In the genomic region with DNA sequence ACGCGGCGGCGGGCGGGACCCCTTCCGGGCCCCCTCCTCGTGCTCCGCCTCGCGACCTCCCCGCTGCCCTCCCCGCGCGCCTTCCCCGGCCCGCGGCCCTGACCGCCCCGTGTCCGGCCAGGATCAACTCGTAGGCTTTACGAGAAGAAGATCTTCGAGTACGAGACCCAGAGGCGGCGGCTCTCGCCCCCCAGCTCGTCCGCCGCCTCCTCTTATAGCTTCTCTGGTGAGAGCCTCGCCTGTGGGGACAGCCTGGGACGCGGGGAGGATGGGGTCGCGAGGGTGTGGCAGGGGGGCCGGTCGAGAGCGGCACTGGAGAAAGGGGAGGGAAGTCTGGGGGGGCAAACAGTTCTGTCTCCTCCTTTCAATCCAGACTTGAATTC, we compare ENCODE assay signal across 8 cellular contexts. TPM values are rescaled to one million over a fixed set of nuclear protein-coding genes. Genes with fewer than 3 reads are reported as not detected.
DNase-seq lines count a peak whose midpoint lies in the region; ATAC-seq and TF ChIP-seq lines count a peak whose summit lies in the region.

No MANE protein-coding gene starts in this region.

- peaks cover 7% of the 10 kb centered on the region for H3K4me1 Mint-ChIP-seq in endodermal cell

- H3K36me3 ChIP-seq in DOHH2 (ENCODE audit: control insufficient read depth, low read length) (peaks cover 15% of the 10 kb centered on the region), MG63 (peaks cover 3% of the 10 kb centered on the region), endodermal cell (ENCODE audit: control insufficient read depth, insufficient read depth, low read length) (no peaks in the 10 kb centered on the region), osteoblast (ENCODE audit: insufficient read depth, low read length) (peaks cover 12% of the 10 kb centered on the region)

- no peaks in the 10 kb centered on the region for H3K9me2 ChIP-seq in DOHH2 (replicated peaks; ENCODE audit: control insufficient read depth, low read length)

- H3K4me2 ChIP-seq in DOHH2 (ENCODE audit: low read length) (peak overlapping the region; percentile 82), osteoblast (ENCODE audit: insufficient read depth, low read length) (peak overlapping the region; percentile 85)

- peaks cover 8% of the 10 kb centered on the region for H3K36me3 Mint-ChIP-seq in endodermal cell (ENCODE audit: low read depth)

- H4K20me1 ChIP-seq in DOHH2 (ENCODE audit: control insufficient read depth, insufficient read depth, low read depth, low read length) (no peaks in the 10 kb centered on the region), osteoblast (ENCODE audit: insufficient read depth, low read length) (peaks cover 2% of the 10 kb centered on the region)

- DNase-seq in MG63 (no peak), endodermal cell (no peak), osteoblast (ENCODE audit: insufficient read length, low spot score, missing footprints) (no peak), pons (ENCODE audit: low spot score) (no peak), hypothalamus (lab: John Stamatoyannopoulos, UW) (no peak)

- no peaks in the 10 kb centered on the region for H3K27me3 ChIP-seq in DOHH2 (ENCODE audit: control insufficient read depth, low read length)
- H3K27me3 ChIP-seq in MG63 = no peaks in the 10 kb centered on the region
- H3K27me3 ChIP-seq in endodermal cell (ENCODE audit: control insufficient read depth, insufficient read depth, low read length, poor library complexity, severe bottlenecking) = no peaks in the 10 kb centered on the region
- no peaks in the 10 kb centered on the region for H3K27me3 ChIP-seq in osteoblast (ENCODE audit: insufficient read depth, low read length)

- TF ChIP-seq CTCF in DOHH2 (IDR thresholded peaks at IDR 0.05; ENCODE audit: low read depth, low read length, poor library complexity, severe bottlenecking) = no peak
- TF ChIP-seq CTCF in endodermal cell (conservative IDR thresholded peaks at IDR 0.05) = no peak
- no peak for TF ChIP-seq CTCF in osteoblast (IDR thresholded peaks at IDR 0.05; ENCODE audit: extremely low read depth, low read depth, low read length)

- H3K79me2 ChIP-seq in DOHH2 (ENCODE audit: control insufficient read depth, low read length) = peaks cover 18% of the 10 kb centered on the region
- H3K79me2 ChIP-seq in osteoblast (ENCODE audit: insufficient read depth, low read length) = peaks cover 21% of the 10 kb centered on the region

- H3K4me1 ChIP-seq in DOHH2 (ENCODE audit: control insufficient read depth, low read length) (peaks cover 33% of the 10 kb centered on the region), endodermal cell (ENCODE audit: control insufficient read depth, insufficient read depth, low read length) (no peaks in the 10 kb centered on the region), osteoblast (ENCODE audit: insufficient read depth, low read length) (peaks cover 9% of the 10 kb centered on the region)

- peak overlapping the region; percentile 73 for H3K4me3 Mint-ChIP-seq in endodermal cell

- H3K9me3 Mint-ChIP-seq in endodermal cell = peaks cover 60% of the 10 kb centered on the region

- peaks cover 10% of the 10 kb centered on the region for H3K27me3 Mint-ChIP-seq in endodermal cell (ENCODE audit: insufficient read depth)

- H3K27ac ChIP-seq in DOHH2 (ENCODE audit: low read depth, low read length) = peak overlapping the region; percentile 53
- H3K27ac ChIP-seq in endodermal cell (ENCODE audit: low read depth, low read length) = peak overlapping the region; percentile 90
- H3K27ac ChIP-seq in osteoblast (ENCODE audit: low read depth, low read length) = peak overlapping the region; percentile 90

- H3K27ac Mint-ChIP-seq in endodermal cell = peak overlapping the region; percentile 90

- ATAC-seq in HG02623 (IDR thresholded peaks at IDR 0.05; ENCODE audit: unreplicated experiment) = no peak
- ATAC-seq in GM19467 (IDR thresholded peaks at IDR 0.05; ENCODE audit: unreplicated experiment) = no peak

- 0% methylated on average over 37 of the region's 38 CpGs; no CpG with 5 or more reads in 1 of the 2 experiments for WGBS in endodermal cell (ENCODE audit: insufficient coverage in 1 of 2, insufficient read length in 1 of 2), 2 experiments

- H3K4me3 ChIP-seq in DOHH2 (ENCODE audit: low read length) = peak overlapping the region; percentile 83
- H3K4me3 ChIP-seq in MG63 = peak overlapping the region; percentile 67
- H3K4me3 ChIP-seq in endodermal cell (ENCODE audit: low read length) = peak overlapping the region; percentile 86
- peak overlapping the region; percentile 82 for H3K4me3 ChIP-seq in osteoblast (ENCODE audit: insufficient read depth, low read length)

- H3F3A ChIP-seq in DOHH2 (ENCODE audit: control insufficient read depth, insufficient read depth) = no peaks in the 10 kb centered on the region

- no peak overlapping the region for H2AFZ ChIP-seq in osteoblast (ENCODE audit: low read length)

- H3K9ac ChIP-seq in endodermal cell (ENCODE audit: extremely low read depth, low read length, poor library complexity, severe bottlenecking) = peak overlapping the region; percentile 85

- H3K9me3 ChIP-seq in DOHH2 (ENCODE audit: control insufficient read depth, insufficient read depth, low read length) = no peaks in the 10 kb centered on the region
- no peaks in the 10 kb centered on the region for H3K9me3 ChIP-seq in MG63
- H3K9me3 ChIP-seq in endodermal cell (ENCODE audit: control insufficient read depth, low read length) = no peaks in the 10 kb centered on the region
- no peaks in the 10 kb centered on the region for H3K9me3 ChIP-seq in osteoblast (ENCODE audit: low read depth, low read length)

RNA-seq across cellular contexts. Expression of a gene that starts 0.5 kb away (rescaled TPM):
- total RNA-seq in MG63 (2014; rRNA removed; shearing (Covaris generic); ENCODE audit: low replicate concordance) = 48.7 and 62.4 TPM in 2 replicates
- total RNA-seq in endodermal cell (10 to 100 TPM; 60.3 to 76.4 TPM), osteoblast (28.0 and 29.7 TPM in 2 replicates)
- 91.0 TPM for polyA plus RNA-seq in endodermal cell (2013, experiment 1 of 2)
- polyA plus RNA-seq in endodermal cell (2013, experiment 2 of 2) = 77.9 TPM

RNA-seq across cellular contexts. Expression of a gene that starts 5.1 kb away (rescaled TPM):
- total RNA-seq in MG63 (2014; rRNA removed; shearing (Covaris generic); ENCODE audit: low replicate concordance) = 1,037 and 1,563 TPM in 2 replicates
- 1,000 to 10,000 TPM; 1,074 to 1,251 TPM for total RNA-seq in endodermal cell
- polyA plus RNA-seq in endodermal cell (2013, experiment 1 of 2) = 609 TPM
- polyA plus RNA-seq in endodermal cell (2013, experiment 2 of 2) = 609 TPM
- 2,632 and 3,431 TPM in 2 replicates for total RNA-seq in osteoblast

RNA-seq across cellular contexts. Expression of a gene that starts 18.6 kb away (rescaled TPM):
- total RNA-seq in MG63 (2014; rRNA removed; shearing (Covaris generic); ENCODE audit: low replicate concordance) = 2,393 and 3,736 TPM in 2 replicates
- total RNA-seq in endodermal cell = 1,000 to 10,000 TPM; 2,142 to 2,551 TPM
- polyA plus RNA-seq in endodermal cell (2013, experiment 1 of 2) = 2,954 TPM
- polyA plus RNA-seq in endodermal cell (2013, experiment 2 of 2) = 2,652 TPM
- total RNA-seq in osteoblast = 1,832 and 2,517 TPM in 2 replicates

RNA-seq across cellular contexts. Expression of a gene that starts 29.5 kb away (rescaled TPM):
- 20.0 and 21.9 TPM in 2 replicates for total RNA-seq in MG63 (2014; rRNA removed; shearing (Covaris generic); ENCODE audit: low replicate concordance)
- total RNA-seq in endodermal cell (10 to 100 TPM; 13.8 to 17.0 TPM), osteoblast (58.9 and 74.6 TPM in 2 replicates)
- polyA plus RNA-seq in endodermal cell (2013, experiment 1 of 2) = 13.1 TPM
- polyA plus RNA-seq in endodermal cell (2013, experiment 2 of 2) = 10.9 TPM

RNA-seq across cellular contexts. Expression of a gene that starts 31.8 kb away (rescaled TPM):
- total RNA-seq in MG63 (2014; rRNA removed; shearing (Covaris generic); ENCODE audit: low replicate concordance) = 15.1 and 16.2 TPM in 2 replicates
- total RNA-seq in endodermal cell = 10 to 100 TPM; 32.9 to 62.9 TPM
- 40.6 TPM for polyA plus RNA-seq in endodermal cell (2013, experiment 1 of 2)
- 39.8 TPM for polyA plus RNA-seq in endodermal cell (2013, experiment 2 of 2)
- total RNA-seq in osteoblast = 15.6 and 19.2 TPM in 2 replicates
